In genomic region chr7:141568227-141568626, GRCh38 we compare ENCODE assay signal across 22 cellular contexts.
"Had no signal": no experiment of that assay in that cellular context is flagged by ENCODE, and none has a peak within 500 bp of the region (broad histone marks: within the 10 kb centered on the region; RNA-seq: fewer than 3 reads in every experiment).

No MANE protein-coding gene starts in this region.

- H3K27ac ChIP-seq: gastroesophageal sphincter, neural progenitor cell, prostate gland, right lobe of liver, testis had no signal

- H2AFZ ChIP-seq: neural progenitor cell had no signal

- H3K9ac ChIP-seq: neural progenitor cell had no signal

- H3K4me1 Mint-ChIP-seq: neural progenitor cell had no signal

- H3K9me3 Mint-ChIP-seq: activated CD4-positive, alpha-beta memory T cell treated with anti-CD3 and anti-CD28 coated beads for 36 hours; neural progenitor cell; T-cell; type B pancreatic cell had no signal

- DNase-seq: activated B cell treated with CpG ODN at 0.5 μM for 24 hours; activated CD4-positive, alpha-beta memory T cell treated with anti-CD3 and anti-CD28 coated beads for 36 hours; activated CD4-positive, alpha-beta T cell treated with anti-CD3 and anti-CD28 coated beads for 4 hours; activated CD8-positive, alpha-beta memory T cell treated with anti-CD3 and anti-CD28 coated beads, Interleukin-2, amount 10 ng/mL, durations not matched to agents 7 days and 5 days; activated naive CD8-positive, alpha-beta T cell treated with anti-CD3 and anti-CD28 coated beads for 36 hours; amniotic stem cell; central memory CD4-positive, alpha-beta T cell; cortex of kidney; erythroblast; left colon; right lobe of liver; small intestine; stimulated activated CD4-positive, alpha-beta T cell treated with anti-CD3 and anti-CD28 coated beads, Interleukin-15, amount 100 ng/mL, for 24 hours; stimulated activated CD4-positive, alpha-beta T cell treated with anti-CD3 and anti-CD28 coated beads, Interleukin-2, amount 100 ng/mL, for 48 hours; T-cell; testis had no signal

- H3K4me3 Mint-ChIP-seq: activated B cell treated with CpG ODN at 0.5 μM for 24 hours; activated CD4-positive, alpha-beta memory T cell treated with anti-CD3 and anti-CD28 coated beads for 36 hours; activated CD8-positive, alpha-beta memory T cell treated with anti-CD3 and anti-CD28 coated beads, Interleukin-2, amount 10 ng/mL, durations not matched to agents 7 days and 5 days; activated naive CD8-positive, alpha-beta T cell treated with anti-CD3 and anti-CD28 coated beads for 36 hours; neural progenitor cell; T-cell; type B pancreatic cell had no signal

- H3K4me3 ChIP-seq: gastroesophageal sphincter, neural progenitor cell, prostate gland, right lobe of liver, testis had no signal

- H3K9me3 ChIP-seq: gastroesophageal sphincter, prostate gland, right lobe of liver, testis had no signal

- FAIRE-seq: endometrium, islet of Langerhans, small intestine had no signal

- ATAC-seq: activated CD8-positive, alpha-beta memory T cell treated with anti-CD3 and anti-CD28 coated beads, Interleukin-2, amount 10 ng/mL, durations not matched to agents 7 days and 5 days; gastroesophageal sphincter; left colon; right lobe of liver; T-cell had no signal

- H3K36me3 ChIP-seq: neural progenitor cell, prostate gland had no signal

- H3K4me2 ChIP-seq: neural progenitor cell had no signal

- H3K27me3 ChIP-seq: gastroesophageal sphincter, neural progenitor cell, right lobe of liver, testis had no signal

- H3K4me1 ChIP-seq: gastroesophageal sphincter, neural progenitor cell, prostate gland, right lobe of liver, testis had no signal

- H3K27me3 Mint-ChIP-seq: activated B cell treated with CpG ODN at 0.5 μM for 24 hours; activated CD4-positive, alpha-beta memory T cell treated with anti-CD3 and anti-CD28 coated beads for 36 hours; activated CD8-positive, alpha-beta memory T cell treated with anti-CD3 and anti-CD28 coated beads, Interleukin-2, amount 10 ng/mL, durations not matched to agents 7 days and 5 days; activated naive CD8-positive, alpha-beta T cell treated with anti-CD3 and anti-CD28 coated beads for 36 hours; T-cell; type B pancreatic cell had no signal

- H3K27ac Mint-ChIP-seq: activated B cell treated with CpG ODN at 0.5 μM for 24 hours; activated CD4-positive, alpha-beta memory T cell treated with anti-CD3 and anti-CD28 coated beads for 36 hours; activated CD8-positive, alpha-beta memory T cell treated with anti-CD3 and anti-CD28 coated beads, Interleukin-2, amount 10 ng/mL, durations not matched to agents 7 days and 5 days; activated naive CD8-positive, alpha-beta T cell treated with anti-CD3 and anti-CD28 coated beads for 36 hours; neural progenitor cell; T-cell; type B pancreatic cell had no signal
